In the genomic region with DNA sequence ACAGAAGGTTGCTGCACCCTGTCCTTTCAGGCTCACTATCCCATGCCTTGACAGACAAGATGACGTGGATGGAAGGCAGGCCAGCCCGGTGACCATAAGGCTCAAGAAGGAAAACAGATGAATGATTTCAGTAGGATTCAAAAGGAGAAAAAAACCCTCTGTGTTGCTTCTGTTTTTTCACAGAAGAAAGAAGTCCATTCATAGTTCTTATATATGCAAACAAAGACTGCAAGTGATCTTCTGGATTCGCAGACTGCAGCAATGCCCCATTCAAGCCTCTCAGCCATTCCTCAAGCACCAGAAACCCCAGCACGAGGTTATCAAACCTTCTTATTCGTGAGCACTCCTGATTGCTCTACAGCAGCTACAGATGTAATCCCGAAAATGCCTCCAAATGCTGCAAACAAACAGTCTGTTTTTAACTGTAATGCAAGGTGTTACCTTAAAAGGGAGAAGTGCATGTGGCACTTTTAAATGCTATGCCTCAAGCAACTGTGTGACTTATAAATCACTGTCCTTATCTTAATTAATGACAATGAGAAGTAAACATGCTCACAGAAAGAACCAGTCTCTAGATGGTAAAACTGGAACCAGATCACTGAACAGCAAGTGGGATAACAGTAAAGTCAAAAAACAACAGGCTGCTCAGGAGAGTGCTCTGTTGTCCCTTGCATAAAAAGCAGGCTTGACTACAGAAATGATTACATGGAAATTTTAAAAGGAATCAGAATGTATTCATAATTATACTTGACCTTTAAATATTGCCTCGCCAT, we compare ENCODE assay signal across 15 cellular contexts.
DNase-seq lines count a peak whose midpoint lies in the region; ATAC-seq and TF ChIP-seq lines count a peak whose summit lies in the region.
"Had no signal": no experiment of that assay in that cellular context is flagged by ENCODE, and none has a peak within 500 bp of the region (broad histone marks: within the 10 kb centered on the region; RNA-seq: fewer than 3 reads in every experiment).

No MANE protein-coding gene starts in this region.

- no peaks in the 10 kb centered on the region for H3K9me2 ChIP-seq in SK-N-SH

- H3K9ac ChIP-seq in SK-N-SH (no peak overlapping the region), smooth muscle cell (ENCODE audit: low read depth) (no peak overlapping the region)

- H3K4me1 ChIP-seq in SK-N-SH (ENCODE audit: control insufficient read depth in 1 of 2, insufficient read depth in 2 of 2, low read depth in 1 of 2, low read length in 1 of 2) (peaks cover 0 to 9% of the 10 kb centered on the region in 2 experiments; a peak in 3 of 4 replicates), smooth muscle cell (ENCODE audit: low read depth) (peaks cover 9% of the 10 kb centered on the region)

- H3F3A ChIP-seq in SK-N-SH (replicated peaks; ENCODE audit: insufficient read depth) (no peaks in the 10 kb centered on the region), smooth muscle cell (ENCODE audit: low read depth) (peaks cover 16% of the 10 kb centered on the region)

- peak in 1 of 2 experiments; percentile 51; a peak in 1 of 4 replicates for TF ChIP-seq EP300 in SK-N-SH (IDR thresholded peaks at IDR 0.05; ENCODE audit: borderline replicate concordance in 1 of 2, low read depth in 1 of 2, low read length in 1 of 2)

- H3K36me3 ChIP-seq in SK-N-SH (replicated peaks in 1 of 2; ENCODE audit: control insufficient read depth in 1 of 2, insufficient read depth in 2 of 2, low read length in 1 of 2) (no peaks in the 10 kb centered on the region), smooth muscle cell (ENCODE audit: low read depth) (no peaks in the 10 kb centered on the region)

- no peaks in the 10 kb centered on the region for H3K4me1 Mint-ChIP-seq in activated T-cell treated with anti-CD3 and anti-CD28 coated beads, Interleukin-2, amount 50 U/mL, for 72 hours (ENCODE audit: low read depth)

- DNase-seq in SK-N-SH (peak; percentile 16), NCI-H69 (lab: John Stamatoyannopoulos, UW) (peak; percentile 56), medulla oblongata (ENCODE audit: extremely low spot score) (peak; percentile 25), smooth muscle cell (lab: John Stamatoyannopoulos, UW; ENCODE audit: unreplicated experiment) (no peak), NCI-H748 (lab: John Stamatoyannopoulos, UW; ENCODE audit: unreplicated experiment) (no peak), NCI-H774 (lab: John Stamatoyannopoulos, UW) (no peak)
- DNase-seq in activated T-cell treated with anti-CD3 and anti-CD28 coated beads, Interleukin-2, amount 50 U/mL, for 72 hours: no peak
- DNase-seq: 8988T, EL, MV-4-11, NCI-H1417 treated with DMSO at 0.1 percent for 48 hours, NCI-H1930, NCI-H748 treated with DMSO at 0.1 percent for 48 hours had no signal

- H2AFZ ChIP-seq in SK-N-SH (ENCODE audit: low read depth): no peak overlapping the region
- H2AFZ ChIP-seq in smooth muscle cell (ENCODE audit: low read depth): no peak overlapping the region

- CTCF ChIA-PET in SK-N-SH (lab: Yijun Ruan, JAX): no interaction called here

- WGBS in SK-N-SH (ENCODE audit: low lambda C conversion rate): 19% methylated on average over 7 of the region's 7 CpGs
- 30% methylated on average over 7 of the region's 7 CpGs for WGBS in smooth muscle cell (ENCODE audit: low lambda C conversion rate)

- TF ChIP-seq CTCF in SK-N-SH (IDR thresholded peaks at IDR 0.05): no peak
- no peak for TF ChIP-seq CTCF in smooth muscle cell (IDR thresholded peaks at IDR 0.05; ENCODE audit: borderline replicate concordance, insufficient read depth, poor library complexity, severe bottlenecking)

- no peaks in the 10 kb centered on the region for H3K9me3 Mint-ChIP-seq in activated T-cell treated with anti-CD3 and anti-CD28 coated beads, Interleukin-2, amount 50 U/mL, for 72 hours

- POLR2A ChIA-PET in SK-N-SH (lab: Yijun Ruan, JAX): no interaction called here

- no peaks in the 10 kb centered on the region for H3K27me3 ChIP-seq in SK-N-SH (ENCODE audit: insufficient read depth)
- H3K27me3 ChIP-seq in smooth muscle cell (ENCODE audit: low read depth): no peaks in the 10 kb centered on the region

- no peaks in the 10 kb centered on the region for H3K27me3 Mint-ChIP-seq in activated T-cell treated with anti-CD3 and anti-CD28 coated beads, Interleukin-2, amount 50 U/mL, for 72 hours (ENCODE audit: low read depth)

- no peak for ATAC-seq in SK-N-SH treated with all-trans-retinoic acid at 6 μM for 48 hours
- no peak for ATAC-seq in activated T-cell treated with anti-CD3 and anti-CD28 coated beads, Interleukin-2, amount 50 U/mL, for 72 hours (replicated peaks in 1 of 2)

- no peak for TF ChIP-seq RAD21 in SK-N-SH (IDR thresholded peaks at IDR 0.05; ENCODE audit: low read length)

- H3K4me3 ChIP-seq in SK-N-SH (ENCODE audit: low read depth in 2 of 2, low read length in 1 of 2) (no peak overlapping the region), smooth muscle cell (no peak overlapping the region)

- H3K36me3 Mint-ChIP-seq in activated T-cell treated with anti-CD3 and anti-CD28 coated beads, Interleukin-2, amount 50 U/mL, for 72 hours (ENCODE audit: insufficient read depth in 2 of 2): no peaks in the 10 kb centered on the region

- H3K79me2 ChIP-seq in SK-N-SH (ENCODE audit: insufficient read depth) (no peaks in the 10 kb centered on the region), smooth muscle cell (ENCODE audit: low read depth) (no peaks in the 10 kb centered on the region)

- H3K9me3 ChIP-seq in SK-N-SH: no peaks in the 10 kb centered on the region
- no peaks in the 10 kb centered on the region for H3K9me3 ChIP-seq in smooth muscle cell (replicated peaks; ENCODE audit: low read depth)

- H3K27ac ChIP-seq in SK-N-SH (ENCODE audit: low read depth in 2 of 2, low read length in 1 of 2): no peak overlapping the region; a peak in 1 of 4 replicates
- H3K27ac ChIP-seq in smooth muscle cell (ENCODE audit: low read depth): no peak overlapping the region
- H3K27ac ChIP-seq: RWPE1 had no signal

- no peak overlapping the region for H3K4me3 Mint-ChIP-seq in activated T-cell treated with anti-CD3 and anti-CD28 coated beads, Interleukin-2, amount 50 U/mL, for 72 hours

- no peak overlapping the region for H3K4me2 ChIP-seq in SK-N-SH
- H3K4me2 ChIP-seq in smooth muscle cell: peak overlapping the region; percentile 18

- H4K20me1 ChIP-seq in SK-N-SH (ENCODE audit: insufficient read depth) (no peaks in the 10 kb centered on the region), smooth muscle cell (ENCODE audit: low read depth) (no peaks in the 10 kb centered on the region)

- no peak overlapping the region for H3K27ac Mint-ChIP-seq in activated T-cell treated with anti-CD3 and anti-CD28 coated beads, Interleukin-2, amount 50 U/mL, for 72 hours

TF ChIP-seq in SK-N-SH, 30 proteins besides CTCF, POLR2A, EP300 and RAD21 (continues in another document):
- no peak for TF ChIP-seq EZH2phosphoT487 (IDR thresholded peaks at IDR 0.05; ENCODE audit: borderline replicate concordance, low read depth)
- peak; percentile 75 for TF ChIP-seq GATA2 (CRISPR knock-in tag; IDR thresholded peaks at IDR 0.05)
- TF ChIP-seq, protein P1, sequence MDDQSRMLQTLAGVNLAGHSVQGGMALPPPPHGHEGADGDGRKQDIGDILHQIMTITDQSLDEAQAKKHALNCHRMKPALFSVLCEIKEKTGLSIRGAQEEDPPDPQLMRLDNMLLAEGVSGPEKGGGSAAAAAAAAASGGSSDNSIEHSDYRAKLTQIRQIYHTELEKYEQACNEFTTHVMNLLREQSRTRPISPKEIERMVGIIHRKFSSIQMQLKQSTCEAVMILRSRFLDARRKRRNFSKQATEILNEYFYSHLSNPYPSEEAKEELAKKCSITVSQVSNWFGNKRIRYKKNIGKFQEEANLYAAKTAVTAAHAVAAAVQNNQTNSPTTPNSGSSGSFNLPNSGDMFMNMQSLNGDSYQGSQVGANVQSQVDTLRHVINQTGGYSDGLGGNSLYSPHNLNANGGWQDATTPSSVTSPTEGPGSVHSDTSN (IDR thresholded peaks at IDR 0.05): no peak
- TF ChIP-seq RCOR1 (IDR thresholded peaks at IDR 0.05; ENCODE audit: low read length): no peak
- TF ChIP-seq FOXJ3 (CRISPR knock-in tag; IDR thresholded peaks at IDR 0.05): peak; percentile 56; the same call in 1 of the 2 replicates
- no peak for TF ChIP-seq JUND (IDR thresholded peaks at IDR 0.05)
- no peak for TF ChIP-seq POLR2AphosphoS5 (IDR thresholded peaks at IDR 0.05; ENCODE audit: low read depth, low read length)
- TF ChIP-seq TCF12 (IDR thresholded peaks at IDR 0.05): no peak

TF ChIP-seq in SK-N-SH treated with all-trans-retinoic acid at 6 μM for 48 hours, 23 proteins besides CTCF, POLR2A, EP300 and RAD21 (continues in another document):
- TF ChIP-seq, protein P2, sequence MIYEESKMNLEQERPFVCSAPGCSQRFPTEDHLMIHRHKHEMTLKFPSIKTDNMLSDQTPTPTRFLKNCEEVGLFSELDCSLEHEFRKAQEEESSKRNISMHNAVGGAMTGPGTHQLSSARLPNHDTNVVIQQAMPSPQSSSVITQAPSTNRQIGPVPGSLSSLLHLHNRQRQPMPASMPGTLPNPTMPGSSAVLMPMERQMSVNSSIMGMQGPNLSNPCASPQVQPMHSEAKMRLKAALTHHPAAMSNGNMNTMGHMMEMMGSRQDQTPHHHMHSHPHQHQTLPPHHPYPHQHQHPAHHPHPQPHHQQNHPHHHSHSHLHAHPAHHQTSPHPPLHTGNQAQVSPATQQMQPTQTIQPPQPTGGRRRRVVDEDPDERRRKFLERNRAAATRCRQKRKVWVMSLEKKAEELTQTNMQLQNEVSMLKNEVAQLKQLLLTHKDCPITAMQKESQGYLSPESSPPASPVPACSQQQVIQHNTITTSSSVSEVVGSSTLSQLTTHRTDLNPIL (CRISPR knock-in tag; IDR thresholded peaks at IDR 0.05; ENCODE audit: low read depth): no peak
- TF ChIP-seq, protein P3, sequence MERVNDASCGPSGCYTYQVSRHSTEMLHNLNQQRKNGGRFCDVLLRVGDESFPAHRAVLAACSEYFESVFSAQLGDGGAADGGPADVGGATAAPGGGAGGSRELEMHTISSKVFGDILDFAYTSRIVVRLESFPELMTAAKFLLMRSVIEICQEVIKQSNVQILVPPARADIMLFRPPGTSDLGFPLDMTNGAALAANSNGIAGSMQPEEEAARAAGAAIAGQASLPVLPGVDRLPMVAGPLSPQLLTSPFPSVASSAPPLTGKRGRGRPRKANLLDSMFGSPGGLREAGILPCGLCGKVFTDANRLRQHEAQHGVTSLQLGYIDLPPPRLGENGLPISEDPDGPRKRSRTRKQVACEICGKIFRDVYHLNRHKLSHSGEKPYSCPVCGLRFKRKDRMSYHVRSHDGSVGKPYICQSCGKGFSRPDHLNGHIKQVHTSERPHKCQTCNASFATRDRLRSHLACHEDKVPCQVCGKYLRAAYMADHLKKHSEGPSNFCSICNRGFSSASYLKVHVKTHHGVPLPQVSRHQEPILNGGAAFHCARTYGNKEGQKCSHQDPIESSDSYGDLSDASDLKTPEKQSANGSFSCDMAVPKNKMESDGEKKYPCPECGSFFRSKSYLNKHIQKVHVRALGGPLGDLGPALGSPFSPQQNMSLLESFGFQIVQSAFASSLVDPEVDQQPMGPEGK (CRISPR knock-in tag; IDR thresholded peaks at IDR 0.05; ENCODE audit: borderline replicate concordance): no peak
- TF ChIP-seq TOX (CRISPR knock-in tag; IDR thresholded peaks at IDR 0.05; ENCODE audit: borderline replicate concordance): no peak

Comparison
In these comparisons a context has a peak if more than half of its experiments do, and no peak if none do; other contexts are left out.
1. DNase-seq: peak in SK-N-SH (single experiment), NCI-H69 (single experiment) and medulla oblongata (single experiment); none in smooth muscle cell (single experiment), activated T-cell treated with anti-CD3 and anti-CD28 coated beads, Interleukin-2, amount 50 U/mL, for 72 hours (0 of 2), NCI-H748 (single experiment) and NCI-H774 (single experiment).